Comparison of ENCODE assay signal across 1 cellular context in the genomic region with DNA sequence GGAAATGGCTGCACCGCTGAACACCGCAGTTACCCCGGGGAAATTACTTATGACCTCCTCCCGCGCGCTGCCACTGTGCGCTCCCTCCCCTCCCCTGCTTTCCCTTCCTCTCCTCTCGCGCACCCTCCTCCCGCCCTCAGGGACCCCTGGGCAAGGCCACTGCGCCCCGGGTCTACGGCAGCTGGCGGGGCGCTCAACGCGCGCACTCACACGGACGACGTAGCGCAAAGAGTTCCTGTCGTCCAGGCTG.
TF ChIP-seq lines count a peak whose summit lies in the region.

No MANE protein-coding gene starts in this region.

TF ChIP-seq in H1, 55 proteins besides CTCF, POLR2A, EP300 and RAD21:
- TF ChIP-seq CHD2 (IDR thresholded peaks at IDR 0.05; ENCODE audit: low read length) = no peak
- peak; percentile 40; the same call in 1 of the 2 replicates for TF ChIP-seq CREB1 (IDR thresholded peaks at IDR 0.05)
